In the genomic region with DNA sequence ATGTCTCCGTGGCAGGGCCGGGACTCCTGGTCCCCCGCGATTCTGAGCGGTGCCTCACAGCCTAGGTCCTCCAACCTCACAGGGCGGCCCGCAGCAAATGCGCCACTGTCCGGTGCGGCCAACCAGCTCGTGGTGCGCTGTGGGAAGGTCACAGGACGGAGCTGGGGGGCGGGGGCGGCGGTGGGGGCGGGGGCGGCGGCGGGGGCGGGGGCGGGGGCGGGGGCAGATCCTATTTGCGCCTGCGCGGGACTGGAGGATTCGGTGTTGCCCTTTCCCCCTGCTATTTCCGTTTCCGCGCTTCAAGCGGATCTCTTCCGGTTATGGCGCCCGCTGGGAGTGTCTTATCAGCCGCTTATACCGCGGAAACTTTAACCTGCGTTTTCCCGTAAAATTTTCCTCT, we compare ENCODE assay signal across 10 cellular contexts.
DNase-seq lines count a peak whose midpoint lies in the region; ATAC-seq and TF ChIP-seq lines count a peak whose summit lies in the region.
"Had no signal": no experiment of that assay in that cellular context is flagged by ENCODE, and none has a peak within 500 bp of the region (broad histone marks: within the 10 kb centered on the region; RNA-seq: fewer than 3 reads in every experiment).

No MANE protein-coding gene starts in this region.

- no peak for TF ChIP-seq CTCF in astrocyte of the spinal cord (IDR thresholded peaks at IDR 0.05; ENCODE audit: low read depth, low read length)

- no peak overlapping the region for H3K27ac ChIP-seq in stomach smooth muscle (ENCODE audit: low read length)
- H3K27ac ChIP-seq: BLaER1 treated with 17β-estradiol and CSF1 and Interleukin-3, amounts not matched to agents 10 nM and 100 nM had no signal

- H3K4me1 Mint-ChIP-seq in activated CD4-positive, alpha-beta T cell treated with anti-CD3 and anti-CD28 coated beads for 36 hours = no peaks in the 10 kb centered on the region
- peaks cover 0 to 1% of the 10 kb centered on the region in 2 donors for H3K4me1 Mint-ChIP-seq in immature natural killer cell

- ATAC-seq in activated CD4-positive, alpha-beta T cell treated with anti-CD3 and anti-CD28 coated beads for 36 hours = no peak
- ATAC-seq in GM19395 (IDR thresholded peaks at IDR 0.05; ENCODE audit: unreplicated experiment) = no peak

- in situ Hi-C loops in astrocyte of the spinal cord (cut with HindIII; ENCODE audit: low sequenced_read_pairs) = no loop called here

- peak overlapping the region; percentile 40 for H3K4me3 ChIP-seq in astrocyte of the spinal cord (ENCODE audit: low read depth, low read length)
- peak overlapping the region; percentile 43 to 54 for H3K4me3 ChIP-seq in stomach smooth muscle (ENCODE audit: low read length in 2 of 2)
- H3K4me3 ChIP-seq: BLaER1 treated with 17β-estradiol and CSF1 and Interleukin-3, amounts not matched to agents 10 nM and 100 nM had no signal

- peak overlapping the region; percentile 21 for H3K4me3 Mint-ChIP-seq in activated CD4-positive, alpha-beta T cell treated with anti-CD3 and anti-CD28 coated beads for 36 hours
- H3K4me3 Mint-ChIP-seq in immature natural killer cell = peak overlapping the region; percentile 72 to 78 (median 77)

- POLR2A ChIA-PET in activated CD4-positive, alpha-beta T cell treated with anti-CD3 and anti-CD28 coated beads for 36 hours (lab: Charles Lee) = no interaction called here

- DNase-seq in activated CD4-positive, alpha-beta T cell treated with anti-CD3 and anti-CD28 coated beads for 36 hours = peak; percentile 38
- no peak for DNase-seq in activated CD4-positive, alpha-beta T cell treated with anti-CD3 and anti-CD28 coated beads, Interleukin-2, amount 50 U/mL, for 48 hours
- DNase-seq in astrocyte of the spinal cord (ENCODE audit: low read depth, low spot score) (peak; percentile 52), immature natural killer cell (no peak), HT-29 (ENCODE audit: low spot score) (no peak), OCI-M2 (lab: John Stamatoyannopoulos, UW; ENCODE audit: unreplicated experiment) (no peak)
- DNase-seq: T-helper 9 cell had no signal

- no peak overlapping the region for H3K27ac Mint-ChIP-seq in activated CD4-positive, alpha-beta T cell treated with anti-CD3 and anti-CD28 coated beads for 36 hours
- H3K27ac Mint-ChIP-seq in immature natural killer cell = peak overlapping the region in 1 of 6 donors; percentile 49

- peaks cover 10% of the 10 kb centered on the region for H3K9me3 Mint-ChIP-seq in activated CD4-positive, alpha-beta T cell treated with anti-CD3 and anti-CD28 coated beads for 36 hours (ENCODE audit: low read depth)
- H3K9me3 Mint-ChIP-seq in immature natural killer cell = peaks cover 15 to 42% (median 26%) of the 10 kb centered on the region in 6 donors

- H3K27me3 ChIP-seq in stomach smooth muscle (ENCODE audit: control insufficient read depth in 1 of 2, insufficient read depth in 2 of 2, low read length in 2 of 2) = no peaks in the 10 kb centered on the region
- H3K27me3 ChIP-seq: BLaER1 treated with 17β-estradiol and CSF1 and Interleukin-3, amounts not matched to agents 10 nM and 100 nM had no signal

- no peaks in the 10 kb centered on the region for H3K4me1 ChIP-seq in stomach smooth muscle (ENCODE audit: control insufficient read depth, insufficient read depth, low read length)
- H3K4me1 ChIP-seq: BLaER1 treated with 17β-estradiol and CSF1 and Interleukin-3, amounts not matched to agents 10 nM and 100 nM had no signal

- H3K9ac ChIP-seq in stomach smooth muscle (ENCODE audit: low read length in 2 of 2) = peak overlapping the region in 1 of 2 donors; percentile 33
- H3K9ac ChIP-seq: BLaER1 treated with 17β-estradiol and CSF1 and Interleukin-3, amounts not matched to agents 10 nM and 100 nM had no signal

- no peaks in the 10 kb centered on the region for H3K9me3 ChIP-seq in stomach smooth muscle (ENCODE audit: control insufficient read depth in 2 of 2, low read length in 2 of 2)

- H3K36me3 Mint-ChIP-seq in activated CD4-positive, alpha-beta T cell treated with anti-CD3 and anti-CD28 coated beads for 36 hours (ENCODE audit: low read depth) = peaks cover 2% of the 10 kb centered on the region
- H3K36me3 Mint-ChIP-seq in immature natural killer cell = peaks cover 4 to 8% (median 7%) of the 10 kb centered on the region in 3 donors

- H3K27me3 Mint-ChIP-seq in activated CD4-positive, alpha-beta T cell treated with anti-CD3 and anti-CD28 coated beads for 36 hours = peaks cover 4% of the 10 kb centered on the region
- H3K27me3 Mint-ChIP-seq in immature natural killer cell (ENCODE audit: low read depth in 3 of 3) = peaks cover 0 to 2% (median 2%) of the 10 kb centered on the region in 3 donors

- CTCF ChIA-PET in activated CD4-positive, alpha-beta T cell treated with anti-CD3 and anti-CD28 coated beads for 36 hours (lab: Charles Lee) = no interaction called here

- no peaks in the 10 kb centered on the region for H3K36me3 ChIP-seq in stomach smooth muscle (ENCODE audit: control insufficient read depth in 2 of 2, insufficient read depth in 2 of 2, low read length in 2 of 2)
- H3K36me3 ChIP-seq: BLaER1 treated with 17β-estradiol and CSF1 and Interleukin-3, amounts not matched to agents 10 nM and 100 nM had no signal

- intact Hi-C loops in activated CD4-positive, alpha-beta T cell treated with anti-CD3 and anti-CD28 coated beads for 36 hours (cut with DNase I, micrococcal nuclease) = no loop called here

Comparison
In these comparisons a context has a peak if more than half of its experiments do, and no peak if none do; other contexts are left out.
1. DNase-seq: peak in activated CD4-positive, alpha-beta T cell treated with anti-CD3 and anti-CD28 coated beads for 36 hours (single experiment) and astrocyte of the spinal cord (single experiment); none in activated CD4-positive, alpha-beta T cell treated with anti-CD3 and anti-CD28 coated beads, Interleukin-2, amount 50 U/mL, for 48 hours (0 of 2), immature natural killer cell (0 of 3), HT-29 (single experiment) and OCI-M2 (single experiment).